2 cellular contexts compared by ENCODE assay signal in genomic region chr9:73077625-73078030, GRCh38.
TF ChIP-seq lines count a peak whose summit lies in the region.

No MANE protein-coding gene starts in this region.

TF ChIP-seq in GM23338, 12 proteins besides CTCF, POLR2A, EP300 and RAD21 (continued from another document):
- no peak for TF ChIP-seq CREB1 (CRISPR knock-in tag; IDR thresholded peaks at IDR 0.05; ENCODE audit: low read depth)
- TF ChIP-seq ZNF114 (CRISPR knock-in tag; IDR thresholded peaks at IDR 0.05), result no peak
- TF ChIP-seq POLR2AphosphoS5 (IDR thresholded peaks at IDR 0.05; ENCODE audit: low read depth), result no peak

TF ChIP-seq in K562, 482 proteins besides CTCF, POLR2A, EP300 and RAD21 (continued from another document):
- no peak for TF ChIP-seq CUX1 (CRISPR knock-in tag; IDR thresholded peaks at IDR 0.05)
- peak; percentile 68 for TF ChIP-seq ZNF316 (IDR thresholded peaks at IDR 0.05)
- TF ChIP-seq EGR1 (conservative IDR thresholded peaks at IDR 0.05), result peak; percentile 49
- no peak for TF ChIP-seq CHCHD3 (CRISPR knock-in tag; IDR thresholded peaks at IDR 0.05)
- TF ChIP-seq RBM15 (IDR thresholded peaks at IDR 0.05; ENCODE audit: insufficient read depth, low read length), result no peak
- TF ChIP-seq NFE2 (IDR thresholded peaks at IDR 0.05; ENCODE audit: low read depth), result peak; percentile 68
- TF ChIP-seq MAFG (tag; conservative IDR thresholded peaks at IDR 0.05), result peak; percentile 76
- peak; percentile 70; the same call in 1 of the 2 replicates for TF ChIP-seq C11orf30 (IDR thresholded peaks at IDR 0.05; ENCODE audit: low read depth)
- TF ChIP-seq IRF1 (CRISPR knock-in tag; IDR thresholded peaks at IDR 0.05; ENCODE audit: borderline replicate concordance), result no peak
- TF ChIP-seq ZNF780A (CRISPR knock-in tag; IDR thresholded peaks at IDR 0.05), result no peak
